In genomic region chr15:90744759-90745402, GRCh38 we compare ENCODE assay signal across 26 cellular contexts.
"Had no signal": no experiment of that assay in that cellular context is flagged by ENCODE, and none has a peak within 500 bp of the region (broad histone marks: within the 10 kb centered on the region; RNA-seq: fewer than 3 reads in every experiment).

No MANE protein-coding gene starts in this region.

- H3K36me3 ChIP-seq: brain microvascular endothelial cell had no signal

- H3K9me3 Mint-ChIP-seq: central memory CD8-positive, alpha-beta T cell; dendritic cell treated with granulocyte-macrophage colony-stimulating factor and Interleukin-4, amounts not matched to agents 40 ng/mL and 50 ng/mL, for 4 days had no signal

- DNase-seq: activated CD4-positive, alpha-beta T cell treated with anti-CD3 and anti-CD28 coated beads for 36 hours; activated CD4-positive, alpha-beta T cell treated with anti-CD3 and anti-CD28 coated beads, Interleukin-2, amount 10 ng/mL, durations not matched to agents 24 days and 14 days; activated CD4-positive, CD25-positive, alpha-beta regulatory T cell; activated CD4-positive, CD25-positive, alpha-beta regulatory T cell treated with anti-CD3 and anti-CD28 coated beads, Interleukin-2, amount 50 U/mL, for 72 hours; activated CD8-positive, alpha-beta memory T cell treated with anti-CD3 and anti-CD28 coated beads, Interleukin-2, amount 50 U/mL, for 48 hours; activated effector memory CD4-positive, alpha-beta T cell treated with Interleukin-2 at 50 U/mL for 16 hours; activated gamma-delta T cell treated with Interleukin-2 at 50 U/mL for 16 hours; activated naive CD4-positive, alpha-beta T cell treated with anti-CD3 and anti-CD28 coated beads, Interleukin-2, amount 50 U/mL, for 16 hours; activated naive CD4-positive, alpha-beta T cell treated with Interleukin-2 at 50 U/mL for 16 hours; activated T-cell treated with anti-CD3 and anti-CD28 coated beads for 4 hours; activated T-cell treated with anti-CD3 and anti-CD28 coated beads, Interleukin-2, amount 50 U/mL, for 24 hours; amniotic stem cell; anterior cingulate cortex; brain microvascular endothelial cell; dorsolateral prefrontal cortex; effector memory CD4-positive, alpha-beta T cell; endodermal cell; foreskin fibroblast; head of caudate nucleus; T-helper 2 cell had no signal

- H3K4me3 Mint-ChIP-seq: activated CD4-positive, alpha-beta T cell treated with anti-CD3 and anti-CD28 coated beads for 36 hours; activated CD4-positive, alpha-beta T cell treated with anti-CD3 and anti-CD28 coated beads, Interleukin-2, amount 10 ng/mL, durations not matched to agents 24 days and 14 days; activated naive CD8-positive, alpha-beta T cell; activated T-cell treated with anti-CD3 and anti-CD28 coated beads, Interleukin-2, amount 50 U/mL, for 24 hours; activated T-cell treated with anti-CD3 and anti-CD28 coated beads, Interleukin-2, amount 50 U/mL, for 72 hours; central memory CD8-positive, alpha-beta T cell; dendritic cell treated with granulocyte-macrophage colony-stimulating factor and Interleukin-4, amounts not matched to agents 40 ng/mL and 50 ng/mL, for 4 days; endodermal cell had no signal

- H3K4me1 Mint-ChIP-seq: central memory CD8-positive, alpha-beta T cell had no signal

- H3K27ac Mint-ChIP-seq: activated CD4-positive, alpha-beta T cell treated with anti-CD3 and anti-CD28 coated beads for 36 hours; activated CD4-positive, alpha-beta T cell treated with anti-CD3 and anti-CD28 coated beads, Interleukin-2, amount 10 ng/mL, durations not matched to agents 24 days and 14 days; activated naive CD8-positive, alpha-beta T cell; activated T-cell treated with anti-CD3 and anti-CD28 coated beads, Interleukin-2, amount 50 U/mL, for 24 hours; activated T-cell treated with anti-CD3 and anti-CD28 coated beads, Interleukin-2, amount 50 U/mL, for 72 hours; dendritic cell treated with granulocyte-macrophage colony-stimulating factor and Interleukin-4, amounts not matched to agents 40 ng/mL and 50 ng/mL, for 4 days; endodermal cell had no signal

- H3K27me3 Mint-ChIP-seq: activated CD4-positive, alpha-beta T cell treated with anti-CD3 and anti-CD28 coated beads for 36 hours; activated CD4-positive, alpha-beta T cell treated with anti-CD3 and anti-CD28 coated beads, Interleukin-2, amount 10 ng/mL, durations not matched to agents 24 days and 14 days; activated naive CD8-positive, alpha-beta T cell; activated T-cell treated with anti-CD3 and anti-CD28 coated beads, Interleukin-2, amount 50 U/mL, for 24 hours; central memory CD8-positive, alpha-beta T cell; dendritic cell treated with granulocyte-macrophage colony-stimulating factor and Interleukin-4, amounts not matched to agents 40 ng/mL and 50 ng/mL, for 4 days had no signal

- H3K27ac ChIP-seq: brain microvascular endothelial cell, coronary artery, dorsolateral prefrontal cortex had no signal

- H3K27me3 ChIP-seq: brain microvascular endothelial cell, dorsolateral prefrontal cortex had no signal

- ATAC-seq: activated CD4-positive, alpha-beta T cell treated with anti-CD3 and anti-CD28 coated beads for 36 hours; esophagus mucosa had no signal

- H3K4me3 ChIP-seq: coronary artery, dorsolateral prefrontal cortex had no signal
